In the genomic region with DNA sequence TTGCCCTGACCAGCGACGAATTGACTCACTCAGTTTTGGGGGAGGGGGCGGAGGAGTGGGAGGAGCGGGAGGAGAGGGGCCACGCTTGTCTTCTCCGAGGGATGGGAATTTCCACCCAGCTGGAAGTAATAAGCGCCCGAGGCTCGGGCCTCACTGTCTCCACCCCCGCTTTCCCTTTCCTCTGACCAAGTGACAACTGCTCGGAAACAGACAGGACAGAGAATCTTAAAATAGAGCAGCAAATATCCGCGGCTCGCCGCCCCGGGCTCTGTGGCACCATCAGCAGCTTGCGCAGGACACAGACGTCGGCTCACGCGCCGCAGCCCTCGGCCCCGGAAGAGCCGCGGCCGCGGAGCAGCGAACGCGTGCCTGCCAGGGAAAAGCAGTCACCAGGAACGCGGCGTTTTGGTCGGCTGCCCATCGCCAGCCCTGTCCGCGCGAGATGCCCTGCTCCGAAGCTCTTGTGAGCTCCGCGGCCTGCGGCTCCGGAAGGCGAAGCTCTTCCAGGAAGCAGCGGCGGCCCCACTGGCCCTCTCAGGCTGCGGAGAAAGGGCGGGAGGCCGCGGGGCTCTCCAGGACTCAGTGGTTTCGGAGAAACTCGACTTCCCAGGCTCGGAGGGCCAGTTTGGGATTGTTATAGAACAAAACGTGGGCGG, we compare ENCODE assay signal across 8 cellular contexts. TPM values are rescaled to one million over a fixed set of nuclear protein-coding genes. Genes with fewer than 3 reads are reported as not detected.
DNase-seq lines count a peak whose midpoint lies in the region; ATAC-seq and TF ChIP-seq lines count a peak whose summit lies in the region.

No MANE protein-coding gene starts in this region.

- BruUV-seq in IMR-90 (replicated peaks; lab: Mats Ljungman, UMichigan), result no TSS peak

- TF ChIP-seq POLR2A in IMR-90 (IDR thresholded peaks at IDR 0.05; ENCODE audit: low read depth, low read length), result no peak; the same call in 1 of the 2 replicates

- H2BK20ac ChIP-seq in IMR-90 (ENCODE audit: low read depth, low read length), result no peak overlapping the region

- ATAC-seq in GM21360 (IDR thresholded peaks at IDR 0.05; ENCODE audit: unreplicated experiment) (peak; percentile 49), IMR-90 (ENCODE audit: low read depth) (peak; percentile 79), SK-N-SH treated with all-trans-retinoic acid at 6 μM for 48 hours (peak; percentile 82), heart right ventricle (peak; percentile 85 to 94 (median 92)), GM18858 (IDR thresholded peaks at IDR 0.05; ENCODE audit: unreplicated experiment) (no peak)

- H4K91ac ChIP-seq in IMR-90 (ENCODE audit: insufficient read depth, low read depth, low read length), result peak overlapping the region; percentile 57

- dilution Hi-C loops in IMR-90 (cut with HindIII; ENCODE audit: low sequenced_read_pairs, unreplicated experiment), result no loop called here

- DNase-seq in COR-L47 (lab: John Stamatoyannopoulos, UW), result peak; percentile 75
- peak; percentile 79 for DNase-seq in IMR-90
- DNase-seq in amniotic epithelial cell (ENCODE audit: low read depth), result peak; percentile 62
- DNase-seq in heart right ventricle, result peak; percentile 83 to 91
- peak; percentile 85 for DNase-seq in pons (ENCODE audit: low spot score)

- H3K27me3 ChIP-seq in IMR-90 (ENCODE audit: control insufficient read depth, insufficient read depth, low read length) (peaks cover 20% of the 10 kb centered on the region), heart right ventricle (peaks cover 0 to 47% (median 0%) of the 10 kb centered on the region in 7 donors)

- TF ChIP-seq RAD21 in IMR-90 (IDR thresholded peaks at IDR 0.05; ENCODE audit: low read length), result no peak

- H3K4me2 ChIP-seq in IMR-90 (ENCODE audit: low read depth, low read length), result peak overlapping the region; percentile 90

- H3K14ac ChIP-seq in IMR-90 (replicated peaks; ENCODE audit: low read depth, low read length), result peak overlapping the region; percentile 46; the same call in 1 of the 2 replicates

- H3K9me1 ChIP-seq in IMR-90 (ENCODE audit: insufficient read depth, low read length), result no peaks in the 10 kb centered on the region; the same call in 1 of the 2 replicates

- TF ChIP-seq CTCF in IMR-90 (conservative IDR thresholded peaks at IDR 0.05; ENCODE audit: low read depth, low read length), result no peak
- no peak for TF ChIP-seq CTCF in heart right ventricle (IDR thresholded peaks at IDR 0.05)

- intact Hi-C loops in IMR-90 (cut with micrococcal nuclease), result loop anchor here (5.0 kb wide), 1 partner anchor 167 kb away; no protein-coding TSS in a partner anchor
- intact Hi-C loops in heart right ventricle (cut with DNase I), result loop anchor here in 3 of 10 donors (5.0 to 10.0 kb wide), 3 partner anchors 60 to 172 kb away; partner anchors contain the start of gene NPL (in 1 of the 3)

- H3K4me3 ChIP-seq in IMR-90 (ENCODE audit: insufficient read depth, low read depth, low read length) (peak overlapping the region; percentile 49), heart right ventricle (peak overlapping the region; percentile 19 to 61 (median 56))

- H3K27ac ChIP-seq in IMR-90 (ENCODE audit: insufficient read depth, low read length) (peak overlapping the region; percentile 41), heart right ventricle (peak overlapping the region; percentile 86 to 98 (median 92))

- in situ Hi-C loops in IMR-90 (cut with MboI; ENCODE audit: low sequenced_read_pairs), result no loop called here

- CTCF ChIA-PET in IMR-90 (lab: Yijun Ruan, JAX), result interaction anchor here (0.6 to 1.5 kb wide), 3 partner anchors 10 to 168 kb away, joined by 3 to 4 read pairs (median 3); no protein-coding TSS in a partner anchor

- 0 out of 2 replicates have a peak overlapping the region, but pooled peaks have one; percentile 11 for H3K56ac ChIP-seq in IMR-90 (ENCODE audit: extremely low read depth, insufficient read depth, low read length)

- peak overlapping the region; percentile 39 for H2BK120ac ChIP-seq in IMR-90 (ENCODE audit: low read depth, low read length)

- WGBS in IMR-90 (ENCODE audit: extremely low coverage in 2 of 2, insufficient read length in 1 of 2), 2 experiments, result 1% methylated on average over 26 of the region's 56 CpGs; no CpG with 5 or more reads in 1 of the 2 experiments
- WGBS in heart right ventricle, 2 donors, result 1% methylated on average over 56 of the region's 56 CpGs

- peak overlapping the region; percentile 47 for H3K9ac ChIP-seq in IMR-90 (ENCODE audit: low read depth, low read length)

- H3K9me3 ChIP-seq in IMR-90 (ENCODE audit: control insufficient read depth, insufficient read depth, low read length) (no peaks in the 10 kb centered on the region), heart right ventricle (no peaks in the 10 kb centered on the region)

- peak overlapping the region; percentile 41 for H4K5ac ChIP-seq in IMR-90 (ENCODE audit: low read depth, low read length)

- no peak overlapping the region for H2AK5ac ChIP-seq in IMR-90 (ENCODE audit: low read depth, low read length)

- H4K20me1 ChIP-seq in IMR-90 (ENCODE audit: insufficient read depth, low read length), result no peaks in the 10 kb centered on the region

- no peak overlapping the region for H2BK15ac ChIP-seq in IMR-90 (ENCODE audit: low read depth, low read length)

- peak overlapping the region; percentile 31; the same call in 1 of the 2 replicates for H3K23ac ChIP-seq in IMR-90 (ENCODE audit: low read depth, low read length)

- H3K18ac ChIP-seq in IMR-90 (ENCODE audit: low read depth, low read length), result peak overlapping the region; percentile 61

- H2AK9ac ChIP-seq in IMR-90 (replicated peaks; ENCODE audit: low read depth, low read length, poor library complexity), result peak overlapping the region; percentile 22

- H3K4me1 ChIP-seq in IMR-90 (ENCODE audit: control insufficient read depth, insufficient read depth, low read length), result peaks cover 11% of the 10 kb centered on the region; the same call in 1 of the 2 replicates
- peaks cover 0 to 34% (median 21%) of the 10 kb centered on the region in 9 donors for H3K4me1 ChIP-seq in heart right ventricle

- H3K36me3 ChIP-seq in IMR-90 (ENCODE audit: control insufficient read depth, insufficient read depth, low read length), result no peaks in the 10 kb centered on the region
- H3K36me3 ChIP-seq in heart right ventricle, result no peaks in the 10 kb centered on the region

- peak overlapping the region; percentile 29 to 62 for H4K8ac ChIP-seq in IMR-90 (ENCODE audit: low read depth in 2 of 2, low read length in 2 of 2)

- peak overlapping the region; percentile 28 for H3K4ac ChIP-seq in IMR-90 (ENCODE audit: low read depth, low read length)

- H2AFZ ChIP-seq in IMR-90 (replicated peaks; ENCODE audit: low read length, poor library complexity), result peak overlapping the region; percentile 90

- H2BK5ac ChIP-seq in IMR-90 (ENCODE audit: low read depth, low read length, poor library complexity, severe bottlenecking), result peak overlapping the region; percentile 12

- H3K79me1 ChIP-seq in IMR-90 (ENCODE audit: low read depth in 1 of 2, low read length in 2 of 2), result no peaks in the 10 kb centered on the region

- POLR2A ChIA-PET in IMR-90 (lab: Charles Lee; ENCODE audit: unreplicated experiment), result interaction anchor here (0.6 kb wide), 1 partner anchor 162 kb away, joined by 3 read pairs; no protein-coding TSS in a partner anchor

TF ChIP-seq in IMR-90, 13 proteins besides CTCF, POLR2A, EP300 and RAD21 (continues in another document):
- TF ChIP-seq BHLHE40 (IDR thresholded peaks at IDR 0.05; ENCODE audit: low read depth, low read length), result peak; percentile 88
- peak; percentile 62; the same call in 1 of the 2 replicates for TF ChIP-seq MXI1 (IDR thresholded peaks at IDR 0.05; ENCODE audit: borderline replicate concordance, low read depth, low read length)
- no peak for TF ChIP-seq CEBPB (IDR thresholded peaks at IDR 0.05; ENCODE audit: low read depth, low read length)
- TF ChIP-seq RCOR1 (IDR thresholded peaks at IDR 0.05; ENCODE audit: insufficient replicate concordance, low read length), result no peak
- TF ChIP-seq, protein P1, sequence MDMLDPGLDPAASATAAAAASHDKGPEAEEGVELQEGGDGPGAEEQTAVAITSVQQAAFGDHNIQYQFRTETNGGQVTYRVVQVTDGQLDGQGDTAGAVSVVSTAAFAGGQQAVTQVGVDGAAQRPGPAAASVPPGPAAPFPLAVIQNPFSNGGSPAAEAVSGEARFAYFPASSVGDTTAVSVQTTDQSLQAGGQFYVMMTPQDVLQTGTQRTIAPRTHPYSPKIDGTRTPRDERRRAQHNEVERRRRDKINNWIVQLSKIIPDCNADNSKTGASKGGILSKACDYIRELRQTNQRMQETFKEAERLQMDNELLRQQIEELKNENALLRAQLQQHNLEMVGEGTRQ (IDR thresholded peaks at IDR 0.05; ENCODE audit: low read depth, low read length), result peak; percentile 36; the same call in 1 of the 2 replicates

TF ChIP-seq in SK-N-SH treated with all-trans-retinoic acid at 6 μM for 48 hours, 23 proteins besides CTCF, POLR2A, EP300 and RAD21 (continues in another document):
- TF ChIP-seq ZNF8 (CRISPR knock-in tag; IDR thresholded peaks at IDR 0.05), result 0 out of 2 replicates have a peak, but pooled peaks have one; percentile 38

RNA-seq across cellular contexts. Expression of gene RGS16, which starts 10.7 kb away (rescaled TPM):
- total RNA-seq in IMR-90 (2012; rRNA removed), result 0.18 and 0.28 TPM in 2 replicates
- polyA plus RNA-seq in IMR-90 (2012; rRNA removed), result 0.15 and 0.16 TPM in 2 replicates
- polyA plus RNA-seq in IMR-90 (2012; cell fraction: cytosol; rRNA removed), result 0.08 and 0.15 TPM in 2 replicates
- 0.36 and 0.70 TPM in 2 replicates for polyA plus RNA-seq in IMR-90 (2012; cell fraction: nucleus; rRNA removed; ENCODE audit: low replicate concordance)
- 1 to 10 TPM in 9 of 10 donors, under 1 TPM in 1; 0.42 to 8.7 (median 2.1) TPM for total RNA-seq in heart right ventricle
- 1 to 10 TPM; 2.5 TPM for polyA plus RNA-seq in heart right ventricle

RNA-seq across cellular contexts. Expression of gene RNASEL, which starts 25.9 kb away (rescaled TPM):
- total RNA-seq in IMR-90 (2012; rRNA removed), result 6.4 and 6.5 TPM in 2 replicates
- polyA plus RNA-seq in IMR-90 (2012; rRNA removed), result 1.8 and 2.5 TPM in 2 replicates
- polyA plus RNA-seq in IMR-90 (2012; cell fraction: cytosol; rRNA removed), result 0.64 and 0.82 TPM in 2 replicates
- 0.58 and 2.8 TPM in 2 replicates for polyA plus RNA-seq in IMR-90 (2012; cell fraction: nucleus; rRNA removed; ENCODE audit: low replicate concordance)
- total RNA-seq in heart right ventricle, result 1 to 10 TPM; 1.5 to 4.7 (median 3.5) TPM
- 1 to 10 TPM; 1.4 to 2.2 TPM for polyA plus RNA-seq in heart right ventricle
